1 cellular context compared by ENCODE assay signal in the genomic region with DNA sequence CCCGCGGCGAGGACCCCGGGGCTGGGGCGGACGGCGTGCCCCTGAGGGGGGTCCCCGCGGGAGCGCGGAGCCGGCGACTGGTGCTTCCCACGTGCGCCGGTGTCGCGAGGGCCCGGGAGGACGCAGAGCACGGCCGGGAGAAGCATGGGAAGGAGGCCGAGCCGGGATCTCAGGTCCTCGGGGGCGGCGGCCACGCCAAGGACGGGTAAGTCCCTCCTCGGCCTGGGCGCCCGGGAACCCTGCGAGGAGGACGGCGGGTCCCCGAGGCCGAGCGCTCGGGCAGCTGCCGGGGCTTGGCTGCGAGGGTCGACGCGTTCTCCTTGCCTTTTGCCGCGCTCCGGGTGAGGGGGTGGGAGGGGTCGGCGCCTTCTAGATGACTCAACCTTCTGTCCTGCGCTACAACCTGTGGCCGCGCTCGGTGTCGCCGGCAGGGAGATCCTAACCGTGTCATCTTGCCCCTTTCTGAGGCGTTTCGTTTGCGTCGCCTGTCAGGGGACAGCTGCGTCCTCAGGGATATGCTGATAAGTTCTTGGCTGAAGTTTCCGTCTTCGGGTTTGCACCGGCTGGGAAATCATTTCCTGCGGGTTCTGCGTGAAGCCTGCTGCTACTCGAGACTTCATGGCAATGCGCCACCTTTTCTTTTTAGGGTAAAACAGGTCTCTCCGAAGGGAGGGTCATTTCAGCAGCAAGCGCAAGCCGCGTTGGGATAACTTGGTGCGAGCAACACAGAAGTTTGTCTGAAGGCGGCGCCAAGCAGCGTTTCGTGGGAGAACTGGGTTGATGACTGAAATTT.
TF ChIP-seq lines count a peak whose summit lies in the region.

No MANE protein-coding gene starts in this region.

TF ChIP-seq in K562, 482 proteins besides CTCF, POLR2A, EP300 and RAD21 (continued from another document and continues in another):
- TF ChIP-seq, protein P1, sequence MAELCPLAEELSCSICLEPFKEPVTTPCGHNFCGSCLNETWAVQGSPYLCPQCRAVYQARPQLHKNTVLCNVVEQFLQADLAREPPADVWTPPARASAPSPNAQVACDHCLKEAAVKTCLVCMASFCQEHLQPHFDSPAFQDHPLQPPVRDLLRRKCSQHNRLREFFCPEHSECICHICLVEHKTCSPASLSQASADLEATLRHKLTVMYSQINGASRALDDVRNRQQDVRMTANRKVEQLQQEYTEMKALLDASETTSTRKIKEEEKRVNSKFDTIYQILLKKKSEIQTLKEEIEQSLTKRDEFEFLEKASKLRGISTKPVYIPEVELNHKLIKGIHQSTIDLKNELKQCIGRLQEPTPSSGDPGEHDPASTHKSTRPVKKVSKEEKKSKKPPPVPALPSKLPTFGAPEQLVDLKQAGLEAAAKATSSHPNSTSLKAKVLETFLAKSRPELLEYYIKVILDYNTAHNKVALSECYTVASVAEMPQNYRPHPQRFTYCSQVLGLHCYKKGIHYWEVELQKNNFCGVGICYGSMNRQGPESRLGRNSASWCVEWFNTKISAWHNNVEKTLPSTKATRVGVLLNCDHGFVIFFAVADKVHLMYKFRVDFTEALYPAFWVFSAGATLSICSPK (IDR thresholded peaks at IDR 0.05; ENCODE audit: borderline replicate concordance) = no peak
- TF ChIP-seq, protein P2, sequence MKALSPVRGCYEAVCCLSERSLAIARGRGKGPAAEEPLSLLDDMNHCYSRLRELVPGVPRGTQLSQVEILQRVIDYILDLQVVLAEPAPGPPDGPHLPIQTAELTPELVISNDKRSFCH (CRISPR knock-in tag; IDR thresholded peaks at IDR 0.05) = no peak
- TF ChIP-seq, protein P2 (tag; IDR thresholded peaks at IDR 0.05) = peak; percentile 30; the same call in 1 of the 2 replicates
- TF ChIP-seq ETV1 (tag; conservative IDR thresholded peaks at IDR 0.05; ENCODE audit: low read depth) (no peak), RBM15 (IDR thresholded peaks at IDR 0.05; ENCODE audit: insufficient read depth, low read length) (no peak), BCL6 (CRISPR knock-in tag; IDR thresholded peaks at IDR 0.05) (no peak), POLR2G (IDR thresholded peaks at IDR 0.05; ENCODE audit: low read depth, low read length) (peak; percentile 80), TAF7 (tag; IDR thresholded peaks at IDR 0.05) (no peak), FOS (IDR thresholded peaks at IDR 0.05; ENCODE audit: extremely low read depth, insufficient read length) (no peak), POLR2AphosphoS5 (IDR thresholded peaks at IDR 0.05; ENCODE audit: control insufficient read depth, insufficient read depth, low read depth, low read length) (peak; percentile 7; the same call in 1 of the 2 replicates), L3MBTL2 (IDR thresholded peaks at IDR 0.05) (no peak), NONO (IDR thresholded peaks at IDR 0.05; ENCODE audit: low read depth in 2 of 2, low read length in 1 of 2) (peak; percentile 54 to 58; a peak in 2 of 4 replicates), CSDE1 (IDR thresholded peaks at IDR 0.05) (no peak), FOXK2 (conservative IDR thresholded peaks at IDR 0.05 in 1 of 2, IDR thresholded peaks at IDR 0.05 in 1 of 2; ENCODE audit: low read depth in 2 of 2) (peak; percentile 19 to 40; a peak in 2 of 4 replicates), RAD51 (IDR thresholded peaks at IDR 0.05; ENCODE audit: borderline replicate concordance, low read depth) (no peak), SAP30 (IDR thresholded peaks at IDR 0.05; ENCODE audit: borderline replicate concordance, insufficient read depth, low read depth, low read length, poor library complexity, severe bottlenecking) (peak; percentile 97), DPF2 (IDR thresholded peaks at IDR 0.05) (peak; percentile 27; the same call in 1 of the 2 replicates), FOSL1 (tag; conservative IDR thresholded peaks at IDR 0.05) (peak; percentile 68), MTA2 (IDR thresholded peaks at IDR 0.05; ENCODE audit: low read depth) (no peak), BRD9 (IDR thresholded peaks at IDR 0.05; ENCODE audit: low read depth, partially characterized antibody) (no peak), BRF1 (IDR thresholded peaks at IDR 0.05; ENCODE audit: borderline replicate concordance, extremely low read depth, insufficient read length) (no peak), STAT5A (IDR thresholded peaks at IDR 0.05; ENCODE audit: borderline replicate concordance, low read length) (no peak), ZNF217 (CRISPR knock-in tag; IDR thresholded peaks at IDR 0.05) (no peak), KDM4B (IDR thresholded peaks at IDR 0.05; ENCODE audit: borderline replicate concordance in 2 of 2, low read depth in 1 of 2) (no peak), GTF2E2 (tag; IDR thresholded peaks at IDR 0.05) (no peak; the same call in 1 of the 2 replicates), SIN3A (IDR thresholded peaks at IDR 0.05; ENCODE audit: borderline replicate concordance in 2 of 2, control insufficient read depth in 1 of 2, low read depth in 2 of 2, low read length in 2 of 2) (peak; percentile 52 to 83; a peak in 2 of 4 replicates), POLR2B (IDR thresholded peaks at IDR 0.05; ENCODE audit: low read depth, partially characterized antibody) (no peak), KHSRP (IDR thresholded peaks at IDR 0.05) (no peak), ZNF282 (CRISPR knock-in tag; IDR thresholded peaks at IDR 0.05) (peak; percentile 85; the same call in 1 of the 2 replicates), MYBL2 (IDR thresholded peaks at IDR 0.05; ENCODE audit: low read depth) (no peak), MYBL2 (CRISPR knock-in tag; IDR thresholded peaks at IDR 0.05; ENCODE audit: borderline replicate concordance) (no peak)
- TF ChIP-seq, protein P3, sequence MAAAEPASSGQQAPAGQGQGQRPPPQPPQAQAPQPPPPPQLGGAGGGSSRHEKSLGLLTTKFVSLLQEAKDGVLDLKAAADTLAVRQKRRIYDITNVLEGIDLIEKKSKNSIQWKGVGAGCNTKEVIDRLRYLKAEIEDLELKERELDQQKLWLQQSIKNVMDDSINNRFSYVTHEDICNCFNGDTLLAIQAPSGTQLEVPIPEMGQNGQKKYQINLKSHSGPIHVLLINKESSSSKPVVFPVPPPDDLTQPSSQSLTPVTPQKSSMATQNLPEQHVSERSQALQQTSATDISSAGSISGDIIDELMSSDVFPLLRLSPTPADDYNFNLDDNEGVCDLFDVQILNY (CRISPR knock-in tag; IDR thresholded peaks at IDR 0.05) = peak; percentile 94; the same call in 1 of the 2 replicates
- TF ChIP-seq, protein P4, sequence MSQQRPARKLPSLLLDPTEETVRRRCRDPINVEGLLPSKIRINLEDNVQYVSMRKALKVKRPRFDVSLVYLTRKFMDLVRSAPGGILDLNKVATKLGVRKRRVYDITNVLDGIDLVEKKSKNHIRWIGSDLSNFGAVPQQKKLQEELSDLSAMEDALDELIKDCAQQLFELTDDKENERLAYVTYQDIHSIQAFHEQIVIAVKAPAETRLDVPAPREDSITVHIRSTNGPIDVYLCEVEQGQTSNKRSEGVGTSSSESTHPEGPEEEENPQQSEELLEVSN (IDR thresholded peaks at IDR 0.05; ENCODE audit: borderline replicate concordance in 1 of 2, extremely low read depth in 1 of 2, insufficient read depth in 1 of 2, insufficient read length in 1 of 2, low read depth in 1 of 2, low read length in 1 of 2, poor library complexity in 1 of 2, severe bottlenecking in 1 of 2) = peak; percentile 82 to 96
- TF ChIP-seq, protein P5, sequence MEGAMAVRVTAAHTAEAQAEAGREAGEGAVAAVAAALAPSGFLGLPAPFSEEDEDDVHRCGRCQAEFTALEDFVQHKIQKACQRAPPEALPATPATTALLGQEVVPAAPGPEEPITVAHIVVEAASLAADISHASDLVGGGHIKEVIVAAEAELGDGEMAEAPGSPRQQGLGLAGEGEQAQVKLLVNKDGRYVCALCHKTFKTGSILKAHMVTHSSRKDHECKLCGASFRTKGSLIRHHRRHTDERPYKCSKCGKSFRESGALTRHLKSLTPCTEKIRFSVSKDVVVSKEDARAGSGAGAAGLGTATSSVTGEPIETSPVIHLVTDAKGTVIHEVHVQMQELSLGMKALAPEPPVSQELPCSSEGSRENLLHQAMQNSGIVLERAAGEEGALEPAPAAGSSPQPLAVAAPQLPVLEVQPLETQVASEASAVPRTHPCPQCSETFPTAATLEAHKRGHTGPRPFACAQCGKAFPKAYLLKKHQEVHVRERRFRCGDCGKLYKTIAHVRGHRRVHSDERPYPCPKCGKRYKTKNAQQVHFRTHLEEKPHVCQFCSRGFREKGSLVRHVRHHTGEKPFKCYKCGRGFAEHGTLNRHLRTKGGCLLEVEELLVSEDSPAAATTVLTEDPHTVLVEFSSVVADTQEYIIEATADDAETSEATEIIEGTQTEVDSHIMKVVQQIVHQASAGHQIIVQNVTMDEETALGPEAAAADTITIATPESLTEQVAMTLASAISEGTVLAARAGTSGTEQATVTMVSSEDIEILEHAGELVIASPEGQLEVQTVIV (CRISPR knock-in tag; IDR thresholded peaks at IDR 0.05; ENCODE audit: borderline replicate concordance) = 0 out of 2 replicates have a peak, but pooled peaks have one; percentile 24
- TF ChIP-seq, protein P6, sequence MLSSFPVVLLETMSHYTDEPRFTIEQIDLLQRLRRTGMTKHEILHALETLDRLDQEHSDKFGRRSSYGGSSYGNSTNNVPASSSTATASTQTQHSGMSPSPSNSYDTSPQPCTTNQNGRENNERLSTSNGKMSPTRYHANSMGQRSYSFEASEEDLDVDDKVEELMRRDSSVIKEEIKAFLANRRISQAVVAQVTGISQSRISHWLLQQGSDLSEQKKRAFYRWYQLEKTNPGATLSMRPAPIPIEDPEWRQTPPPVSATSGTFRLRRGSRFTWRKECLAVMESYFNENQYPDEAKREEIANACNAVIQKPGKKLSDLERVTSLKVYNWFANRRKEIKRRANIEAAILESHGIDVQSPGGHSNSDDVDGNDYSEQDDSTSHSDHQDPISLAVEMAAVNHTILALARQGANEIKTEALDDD (IDR thresholded peaks at IDR 0.05) = no peak
- TF ChIP-seq, protein P7, sequence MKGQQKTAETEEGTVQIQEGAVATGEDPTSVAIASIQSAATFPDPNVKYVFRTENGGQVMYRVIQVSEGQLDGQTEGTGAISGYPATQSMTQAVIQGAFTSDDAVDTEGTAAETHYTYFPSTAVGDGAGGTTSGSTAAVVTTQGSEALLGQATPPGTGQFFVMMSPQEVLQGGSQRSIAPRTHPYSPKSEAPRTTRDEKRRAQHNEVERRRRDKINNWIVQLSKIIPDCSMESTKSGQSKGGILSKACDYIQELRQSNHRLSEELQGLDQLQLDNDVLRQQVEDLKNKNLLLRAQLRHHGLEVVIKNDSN (CRISPR knock-in tag; IDR thresholded peaks at IDR 0.05) = no peak
- TF ChIP-seq, protein P8, sequence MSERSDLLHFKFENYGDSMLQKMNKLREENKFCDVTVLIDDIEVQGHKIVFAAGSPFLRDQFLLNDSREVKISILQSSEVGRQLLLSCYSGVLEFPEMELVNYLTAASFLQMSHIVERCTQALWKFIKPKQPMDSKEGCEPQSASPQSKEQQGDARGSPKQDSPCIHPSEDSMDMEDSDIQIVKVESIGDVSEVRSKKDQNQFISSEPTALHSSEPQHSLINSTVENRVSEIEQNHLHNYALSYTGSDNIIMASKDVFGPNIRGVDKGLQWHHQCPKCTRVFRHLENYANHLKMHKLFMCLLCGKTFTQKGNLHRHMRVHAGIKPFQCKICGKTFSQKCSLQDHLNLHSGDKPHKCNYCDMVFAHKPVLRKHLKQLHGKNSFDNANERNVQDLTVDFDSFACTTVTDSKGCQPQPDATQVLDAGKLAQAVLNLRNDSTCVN (CRISPR knock-in tag; IDR thresholded peaks at IDR 0.05) = no peak
- TF ChIP-seq, protein P9, sequence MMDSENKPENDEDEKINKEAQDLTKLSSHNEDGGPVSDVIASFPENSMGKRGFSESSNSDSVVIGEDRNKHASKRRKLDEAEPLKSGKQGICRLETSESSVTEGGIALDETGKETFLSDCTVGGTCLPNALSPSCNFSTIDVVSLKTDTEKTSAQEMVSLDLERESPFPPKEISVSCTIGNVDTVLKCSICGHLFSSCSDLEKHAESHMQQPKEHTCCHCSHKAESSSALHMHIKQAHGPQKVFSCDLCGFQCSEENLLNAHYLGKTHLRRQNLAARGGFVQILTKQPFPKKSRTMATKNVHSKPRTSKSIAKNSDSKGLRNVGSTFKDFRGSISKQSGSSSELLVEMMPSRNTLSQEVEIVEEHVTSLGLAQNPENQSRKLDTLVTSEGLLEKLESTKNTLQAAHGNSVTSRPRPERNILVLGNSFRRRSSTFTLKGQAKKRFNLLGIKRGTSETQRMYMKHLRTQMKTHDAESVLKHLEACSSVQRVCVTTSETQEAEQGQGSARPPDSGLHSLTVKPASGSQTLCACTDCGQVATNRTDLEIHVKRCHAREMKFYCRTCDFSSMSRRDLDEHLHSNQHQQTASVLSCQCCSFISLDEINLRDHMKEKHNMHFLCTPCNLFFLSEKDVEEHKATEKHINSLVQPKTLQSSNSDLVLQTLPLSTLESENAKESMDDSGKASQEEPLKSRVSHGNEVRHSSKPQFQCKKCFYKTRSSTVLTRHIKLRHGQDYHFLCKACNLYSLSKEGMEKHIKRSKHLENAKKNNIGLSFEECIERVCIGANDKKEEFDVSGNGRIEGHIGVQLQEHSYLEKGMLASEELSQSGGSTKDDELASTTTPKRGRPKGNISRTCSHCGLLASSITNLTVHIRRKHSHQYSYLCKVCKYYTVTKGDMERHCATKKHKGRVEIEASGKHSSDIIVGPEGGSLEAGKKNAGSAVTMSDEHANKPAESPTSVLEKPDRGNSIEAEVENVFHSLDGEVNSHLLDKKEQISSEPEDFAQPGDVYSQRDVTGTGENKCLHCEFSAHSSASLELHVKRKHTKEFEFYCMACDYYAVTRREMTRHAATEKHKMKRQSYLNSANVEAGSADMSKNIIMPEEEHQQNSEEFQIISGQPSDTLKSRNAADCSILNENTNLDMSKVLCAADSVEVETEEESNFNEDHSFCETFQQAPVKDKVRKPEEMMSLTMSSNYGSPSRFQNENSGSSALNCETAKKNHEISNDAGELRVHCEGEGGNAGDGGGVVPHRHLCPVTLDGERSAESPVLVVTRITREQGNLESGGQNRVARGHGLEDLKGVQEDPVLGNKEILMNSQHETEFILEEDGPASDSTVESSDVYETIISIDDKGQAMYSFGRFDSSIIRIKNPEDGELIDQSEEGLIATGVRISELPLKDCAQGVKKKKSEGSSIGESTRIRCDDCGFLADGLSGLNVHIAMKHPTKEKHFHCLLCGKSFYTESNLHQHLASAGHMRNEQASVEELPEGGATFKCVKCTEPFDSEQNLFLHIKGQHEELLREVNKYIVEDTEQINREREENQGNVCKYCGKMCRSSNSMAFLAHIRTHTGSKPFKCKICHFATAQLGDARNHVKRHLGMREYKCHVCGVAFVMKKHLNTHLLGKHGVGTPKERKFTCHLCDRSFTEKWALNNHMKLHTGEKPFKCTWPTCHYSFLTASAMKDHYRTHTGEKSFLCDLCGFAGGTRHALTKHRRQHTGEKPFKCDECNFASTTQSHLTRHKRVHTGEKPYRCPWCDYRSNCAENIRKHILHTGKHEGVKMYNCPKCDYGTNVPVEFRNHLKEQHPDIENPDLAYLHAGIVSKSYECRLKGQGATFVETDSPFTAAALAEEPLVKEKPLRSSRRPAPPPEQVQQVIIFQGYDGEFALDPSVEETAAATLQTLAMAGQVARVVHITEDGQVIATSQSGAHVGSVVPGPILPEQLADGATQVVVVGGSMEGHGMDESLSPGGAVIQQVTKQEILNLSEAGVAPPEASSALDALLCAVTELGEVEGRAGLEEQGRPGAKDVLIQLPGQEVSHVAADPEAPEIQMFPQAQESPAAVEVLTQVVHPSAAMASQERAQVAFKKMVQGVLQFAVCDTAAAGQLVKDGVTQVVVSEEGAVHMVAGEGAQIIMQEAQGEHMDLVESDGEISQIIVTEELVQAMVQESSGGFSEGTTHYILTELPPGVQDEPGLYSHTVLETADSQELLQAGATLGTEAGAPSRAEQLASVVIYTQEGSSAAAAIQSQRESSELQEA (IDR thresholded peaks at IDR 0.05; ENCODE audit: low read depth) = no peak
